8 cellular contexts compared by ENCODE assay signal in genomic region chr10:102451105-102451969, GRCh38. TPM values are rescaled to one million over a fixed set of nuclear protein-coding genes. Genes with fewer than 3 reads are reported as not detected.
DNase-seq lines count a peak whose midpoint lies in the region; ATAC-seq, FAIRE-seq and TF ChIP-seq lines count a peak whose summit lies in the region.

Gene C10orf95, minus strand, starts transcription at chr10:102451543. Its CDS starts 450 bp downstream, at chr10:102451093.

- peaks cover 32% of the 10 kb centered on the region for H3K79me2 ChIP-seq in Loucy (ENCODE audit: insufficient read depth, low read length)

- DNase-seq in CD8-positive, alpha-beta memory T cell, result no peak
- DNase-seq in bronchial epithelial cell (ENCODE audit: low read depth), result peak; percentile 58
- DNase-seq in GM13976 (ENCODE audit: low spot score), result no peak

- no peaks in the 10 kb centered on the region for H3K9me3 ChIP-seq in CD8-positive, alpha-beta memory T cell (ENCODE audit: low read length)
- H3K9me3 ChIP-seq in Loucy (ENCODE audit: insufficient read depth, low read depth, low read length) (no peaks in the 10 kb centered on the region), mononuclear cell (ENCODE audit: low read depth, low read length) (no peaks in the 10 kb centered on the region)

- TF ChIP-seq CTCF in Loucy (conservative IDR thresholded peaks at IDR 0.05; ENCODE audit: low read length), result no peak
- TF ChIP-seq CTCF in bronchial epithelial cell (IDR thresholded peaks at IDR 0.05; ENCODE audit: insufficient read depth, low read length, severe bottlenecking), result no peak
- TF ChIP-seq CTCF in GM13976 (IDR thresholded peaks at IDR 0.05; ENCODE audit: borderline replicate concordance, control extremely low read depth, extremely low read depth, insufficient read depth, missing control alignments), result no peak

- no peak for ATAC-seq in HG03571 (IDR thresholded peaks at IDR 0.05; ENCODE audit: unreplicated experiment)
- ATAC-seq in activated CD4-positive, CD25-positive, alpha-beta regulatory T cell treated with anti-CD3 and anti-CD28 coated beads, Interleukin-2, amount 50 U/mL, for 24 hours, result no peak
- no peak for ATAC-seq in GM21619 (IDR thresholded peaks at IDR 0.05; ENCODE audit: unreplicated experiment)

- peaks cover 16% of the 10 kb centered on the region for H3K4me1 ChIP-seq in CD8-positive, alpha-beta memory T cell (ENCODE audit: insufficient read depth, low read length)
- H3K4me1 ChIP-seq in Loucy (ENCODE audit: insufficient read depth, low read length, poor library complexity, severe bottlenecking), result peaks cover 24% of the 10 kb centered on the region
- peaks cover 66% of the 10 kb centered on the region for H3K4me1 ChIP-seq in mononuclear cell (ENCODE audit: insufficient read depth, low read length)

- no peaks in the 10 kb centered on the region for H3F3A ChIP-seq in Loucy (ENCODE audit: low read depth)

- H3K9ac ChIP-seq in Loucy (ENCODE audit: low read depth, low read length, poor library complexity, severe bottlenecking), result peak within 1 kb of the TSS; percentile 98

- H3K27ac ChIP-seq in CD8-positive, alpha-beta memory T cell (ENCODE audit: low read depth, low read length), result peak within 1 kb of the TSS; percentile 87

- H4K20me1 ChIP-seq in Loucy (ENCODE audit: insufficient read depth, low read length, poor library complexity, severe bottlenecking), result peaks cover 12% of the 10 kb centered on the region

- peaks cover 21 to 28% (median 24%) of the 10 kb centered on the region in 3 donors for H3K4me1 Mint-ChIP-seq in CD8-positive, alpha-beta memory T cell

- H3K27me3 ChIP-seq in CD8-positive, alpha-beta memory T cell (ENCODE audit: insufficient read depth, low read length, poor library complexity, severe bottlenecking), result no peaks in the 10 kb centered on the region
- H3K27me3 ChIP-seq in Loucy (ENCODE audit: insufficient read depth, low read length, poor library complexity, severe bottlenecking), result no peaks in the 10 kb centered on the region
- H3K27me3 ChIP-seq in bronchial epithelial cell (ENCODE audit: control insufficient read depth, insufficient read depth, low read length), result no peaks in the 10 kb centered on the region
- no peaks in the 10 kb centered on the region for H3K27me3 ChIP-seq in mononuclear cell (ENCODE audit: insufficient read depth, low read length)

- in situ Hi-C loops in GM13976 (cut with MboI; ENCODE audit: low sequenced_read_pairs, unreplicated experiment), result no loop called here

- POLR2A ChIA-PET in CD8-positive, alpha-beta memory T cell (lab: Charles Lee), result interaction anchor here (0.7 to 4.6 kb wide), 12 partner anchors 10 to 300 kb away, joined by 3 to 54 read pairs (median 6); partner anchors contain the start of genes CUEDC2, FBXL15, NFKB2 and NOLC1

- no peak for FAIRE-seq in bronchial epithelial cell (lab: Jason Lieb, UNC)

- peaks cover 0 to 30% (median 0%) of the 10 kb centered on the region in 3 donors for H3K36me3 Mint-ChIP-seq in CD8-positive, alpha-beta memory T cell

- H3K27me3 Mint-ChIP-seq in CD8-positive, alpha-beta memory T cell, result no peaks in the 10 kb centered on the region

- no peaks in the 10 kb centered on the region for H3K9me3 Mint-ChIP-seq in CD8-positive, alpha-beta memory T cell

- H3K27ac Mint-ChIP-seq in CD8-positive, alpha-beta memory T cell, result peak within 1 kb of the TSS; percentile 34 to 99 (median 84)

- H3K4me3 ChIP-seq in CD8-positive, alpha-beta memory T cell (ENCODE audit: low read length), result peak within 1 kb of the TSS; percentile 91
- peak within 1 kb of the TSS; percentile 89 for H3K4me3 ChIP-seq in Loucy (ENCODE audit: low read length, poor library complexity, severe bottlenecking)
- peak within 1 kb of the TSS; percentile 60 for H3K4me3 ChIP-seq in bronchial epithelial cell (ENCODE audit: low read depth, low read length)
- peak within 1 kb of the TSS; percentile 78 for H3K4me3 ChIP-seq in mononuclear cell (ENCODE audit: low read length)

- no peaks in the 10 kb centered on the region for H3K9me2 ChIP-seq in Loucy (replicated peaks; ENCODE audit: low read depth, low read length)

- H2AFZ ChIP-seq in Loucy (ENCODE audit: low read length), result no peak within 1 kb of the TSS; the same call in 1 of the 2 replicates

- CTCF ChIA-PET in CD8-positive, alpha-beta memory T cell (lab: Charles Lee), result interaction anchor here (1.1 to 4.2 kb wide), 14 partner anchors 10 to 99 kb away, joined by 3 to 35 read pairs (median 4); partner anchors contain the start of genes FBXL15 and NFKB2

- H3K36me3 ChIP-seq in CD8-positive, alpha-beta memory T cell (ENCODE audit: insufficient read depth, low read length), result peaks cover 6% of the 10 kb centered on the region
- H3K36me3 ChIP-seq in Loucy (ENCODE audit: insufficient read depth, low read length) (no peaks in the 10 kb centered on the region; the same call in 1 of the 2 replicates), bronchial epithelial cell (ENCODE audit: control insufficient read depth, insufficient read depth, low read length) (peaks cover 1% of the 10 kb centered on the region)

- peak within 1 kb of the TSS; percentile 88 for H3K4me2 ChIP-seq in Loucy (ENCODE audit: low read depth, low read length, poor library complexity, severe bottlenecking)

- peak within 1 kb of the TSS; percentile 82 to 97 (median 93) for H3K4me3 Mint-ChIP-seq in CD8-positive, alpha-beta memory T cell

RNA-seq across cellular contexts. Expression of gene C10orf95, which starts in this region (rescaled TPM):
- under 1 TPM; 0.57 to 0.62 TPM for total RNA-seq in CD8-positive, alpha-beta memory T cell
- polyA plus RNA-seq in CD8-positive, alpha-beta memory T cell, result 0.70 TPM
- total RNA-seq in bronchial epithelial cell (2.9 and 6.3 TPM in 2 replicates), mononuclear cell (0.10 TPM)
